In genomic region chr2:120461546-120462537, GRCh38 we compare ENCODE assay signal across 17 cellular contexts.
DNase-seq lines count a peak whose midpoint lies in the region; ATAC-seq, FAIRE-seq and TF ChIP-seq lines count a peak whose summit lies in the region.
"Had no signal": no experiment of that assay in that cellular context is flagged by ENCODE, and none has a peak within 500 bp of the region (broad histone marks: within the 10 kb centered on the region; RNA-seq: fewer than 3 reads in every experiment).

No MANE protein-coding gene starts in this region.

- no peak overlapping the region for H3K4me2 ChIP-seq in K562 (ENCODE audit: insufficient read depth, low read length)

- no peak for TF ChIP-seq RAD21 in K562 (CRISPR knock-in tag; conservative IDR thresholded peaks at IDR 0.05 in 1 of 2, IDR thresholded peaks at IDR 0.05 in 1 of 2)

- no peaks in the 10 kb centered on the region for H4K20me1 ChIP-seq in K562 (replicated peaks; ENCODE audit: control insufficient read depth, insufficient read depth, low read length)

- no peak for TF ChIP-seq EP300 in K562 (IDR thresholded peaks at IDR 0.05; ENCODE audit: low read length)

- H3K9ac ChIP-seq in K562 (ENCODE audit: insufficient read depth in 1 of 2, low read depth in 2 of 2, low read length in 2 of 2) = no peak overlapping the region
- H3K9ac ChIP-seq in kidney (ENCODE audit: low read length in 2 of 2) = no peak overlapping the region

- no peak overlapping the region for H2AFZ ChIP-seq in K562 (ENCODE audit: low read depth, low read length)

- ATAC-seq in K562 (no peak), GM18502 (IDR thresholded peaks at IDR 0.05; ENCODE audit: poor library complexity, unreplicated experiment) (no peak)

- POLR2A ChIA-PET in K562 (lab: Yijun Ruan, JAX) = interaction anchor here (1.0 to 1.6 kb wide), 2 partner anchors 18 to 48 kb away, joined by 4 to 5 read pairs; no protein-coding TSS in a partner anchor

- H3K4me1 ChIP-seq in K562 (replicated peaks in 1 of 2; ENCODE audit: control insufficient read depth in 2 of 2, insufficient read depth in 2 of 2, low read length in 2 of 2) (peaks cover 0 to 5% of the 10 kb centered on the region in 2 experiments; a peak in 2 of 5 replicates), kidney (ENCODE audit: control insufficient read depth in 1 of 2, insufficient read depth in 1 of 2, low read depth in 1 of 2, low read length in 2 of 2) (no peaks in the 10 kb centered on the region)

- no peaks in the 10 kb centered on the region for H3K9me1 ChIP-seq in K562 (ENCODE audit: control insufficient read depth, insufficient read depth, low read length)

- no peak for TF ChIP-seq POLR2A in K562 (conservative IDR thresholded peaks at IDR 0.05)

- intact Hi-C loops in K562 (cut with micrococcal nuclease) = no loop called here
- intact Hi-C loops in kidney (cut with DNase I) = no loop called here
- intact Hi-C loops in posterior vena cava (cut with DNase I) = no loop called here

- H3K36me3 ChIP-seq in K562 (ENCODE audit: control insufficient read depth, insufficient read depth, low read length) = no peaks in the 10 kb centered on the region
- H3K36me3 ChIP-seq in kidney (ENCODE audit: control insufficient read depth in 1 of 2, insufficient read depth in 2 of 2, low read length in 2 of 2) = no peaks in the 10 kb centered on the region
- H3K36me3 ChIP-seq: HAP-1 had no signal

- in situ Hi-C loops in K562 (cut with MboI) = no loop called here

- no peak for TF ChIP-seq CTCF in K562 (IDR thresholded peaks at IDR 0.05 in 2 of 3, conservative IDR thresholded peaks at IDR 0.05 in 1 of 3; ENCODE audit: insufficient read depth in 2 of 3, low read depth in 1 of 3, low read length in 3 of 3)
- TF ChIP-seq CTCF in kidney (IDR thresholded peaks at IDR 0.05; ENCODE audit: borderline replicate concordance, extremely low read depth, insufficient read depth) = no peak

- no peaks in the 10 kb centered on the region for H3K79me2 ChIP-seq in K562 (ENCODE audit: control insufficient read depth, insufficient read depth, low read length)

- no peak for DNase-seq in K562 (ENCODE audit: extremely low read depth in 1 of 4, low spot score in 3 of 4)
- DNase-seq in kidney = peak; percentile 21
- DNase-seq in posterior vena cava (ENCODE audit: low spot score) = peak; percentile 38
- no peak for DNase-seq in dedifferentiated amniotic fluid mesenchymal stem cell (ENCODE audit: extremely low spot score)
- no peak for DNase-seq in stimulated activated naive CD4-positive, alpha-beta T cell treated with Interleukin-2 at 50 U/mL for 16 hours (lab: John Stamatoyannopoulos, UW)
- DNase-seq in NK-92 treated with Interleukin-12 subunit alpha and Interleukin-12 subunit beta, amount 100 ng/mL, for 24 hours (lab: John Stamatoyannopoulos, UW) = no peak
- DNase-seq: ACHN; Caco-2; CD4-positive, alpha-beta T cell; DMS153; DMS79 treated with DMSO at 0.1 percent for 48 hours; GF-D8 had no signal

- 1% methylated on average over 14 of the region's 14 CpGs for WGBS in K562 (ENCODE audit: insufficient coverage, low coverage, missing lambda C conversion rate)

- peaks cover 0 to 8% of the 10 kb centered on the region in 2 experiments; a peak in 2 of 5 replicates for H3K27me3 ChIP-seq in K562 (ENCODE audit: control insufficient read depth in 2 of 2, insufficient read depth in 2 of 2, low read length in 2 of 2)

- H3K27ac ChIP-seq in K562 (ENCODE audit: extremely low read depth, low read depth, low read length) = no peak overlapping the region
- no peak overlapping the region for H3K27ac ChIP-seq in kidney (ENCODE audit: low read depth in 2 of 2, low read length in 2 of 2)
- H3K27ac ChIP-seq: C4-2B had no signal

- no peak for FAIRE-seq in K562 (lab: Jason Lieb, UNC)
- no peak for FAIRE-seq in kidney (lab: Jason Lieb, UNC)
- FAIRE-seq: A204.1, GM19239 had no signal

- CTCF ChIA-PET in K562 (lab: Yijun Ruan, JAX; ENCODE audit: low intra/inter-chr PET ratio) = no interaction called here

- H3K4me3 ChIP-seq in K562 (no peak overlapping the region), kidney (ENCODE audit: low read length in 2 of 2) (no peak overlapping the region)
- H3K4me3 ChIP-seq: HAP-1 had no signal

- no peaks in the 10 kb centered on the region for H3K9me3 ChIP-seq in K562 (replicated peaks; ENCODE audit: control insufficient read depth, insufficient read depth, low read depth, low read length)
- H3K9me3 ChIP-seq in kidney (ENCODE audit: control insufficient read depth in 1 of 2, low read length in 2 of 2) = peaks cover 5 to 17% of the 10 kb centered on the region in 2 donors
- H3K9me3 ChIP-seq: HAP-1 had no signal

- no TSS peak for BruUV-seq in K562 (replicated peaks; lab: Mats Ljungman, UMichigan)

TF ChIP-seq in K562, 482 proteins besides CTCF, POLR2A, EP300 and RAD21:
- TF ChIP-seq ADNP (tag; IDR thresholded peaks at IDR 0.05) (peak; percentile 48; the same call in 1 of the 2 replicates), ZFP36 (IDR thresholded peaks at IDR 0.05; ENCODE audit: low read depth, low read length, partially characterized antibody) (peak; percentile 6), RBM25 (IDR thresholded peaks at IDR 0.05; ENCODE audit: low read depth, low read length, severe bottlenecking) (peak; percentile 75), BCOR (IDR thresholded peaks at IDR 0.05) (peak; percentile 39), KDM1A (IDR thresholded peaks at IDR 0.05) (peak in 1 of 2 experiments; percentile 21; a peak in 1 of 4 replicates), TAF15 (IDR thresholded peaks at IDR 0.05; ENCODE audit: low read depth, low read length) (no peak)
- TF ChIP-seq, protein P1, sequence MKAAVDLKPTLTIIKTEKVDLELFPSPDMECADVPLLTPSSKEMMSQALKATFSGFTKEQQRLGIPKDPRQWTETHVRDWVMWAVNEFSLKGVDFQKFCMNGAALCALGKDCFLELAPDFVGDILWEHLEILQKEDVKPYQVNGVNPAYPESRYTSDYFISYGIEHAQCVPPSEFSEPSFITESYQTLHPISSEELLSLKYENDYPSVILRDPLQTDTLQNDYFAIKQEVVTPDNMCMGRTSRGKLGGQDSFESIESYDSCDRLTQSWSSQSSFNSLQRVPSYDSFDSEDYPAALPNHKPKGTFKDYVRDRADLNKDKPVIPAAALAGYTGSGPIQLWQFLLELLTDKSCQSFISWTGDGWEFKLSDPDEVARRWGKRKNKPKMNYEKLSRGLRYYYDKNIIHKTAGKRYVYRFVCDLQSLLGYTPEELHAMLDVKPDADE (conservative IDR thresholded peaks at IDR 0.05; ENCODE audit: control insufficient read depth, low read depth, low read length) = no peak

Comparison
In these comparisons a context has a peak if more than half of its experiments do, and no peak if none do; other contexts are left out.
1. DNase-seq: peak in kidney (single experiment) and posterior vena cava (single experiment); none in K562 (0 of 4), dedifferentiated amniotic fluid mesenchymal stem cell (single experiment), stimulated activated naive CD4-positive, alpha-beta T cell treated with Interleukin-2 at 50 U/mL for 16 hours (single experiment) and NK-92 treated with Interleukin-12 subunit alpha and Interleukin-12 subunit beta, amount 100 ng/mL, for 24 hours (single experiment).